2 cellular contexts compared by ENCODE assay signal in the genomic region with DNA sequence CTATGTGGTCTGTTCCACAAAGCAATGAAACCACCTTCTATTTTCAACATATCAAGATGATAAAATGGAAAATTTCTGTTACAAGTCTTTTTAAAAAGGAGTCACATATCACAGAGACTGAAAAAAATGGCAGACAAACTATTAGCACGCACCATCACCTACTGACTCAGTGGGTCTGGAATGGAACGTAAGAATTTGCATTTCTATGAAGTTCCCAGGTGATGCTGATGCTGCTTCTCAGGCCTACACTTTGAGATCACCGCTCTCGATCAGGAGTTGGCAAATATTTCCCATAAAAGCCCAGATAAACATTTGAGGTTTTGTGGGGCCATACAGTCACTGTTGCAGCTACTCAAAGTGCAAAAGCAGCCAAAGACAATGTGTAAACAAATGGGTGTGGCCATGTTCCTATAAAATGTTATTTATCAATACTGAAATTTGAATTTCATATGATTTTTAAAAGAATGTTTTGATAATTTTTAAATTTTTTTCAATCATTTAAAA.
TF ChIP-seq lines count a peak whose summit lies in the region.

No MANE protein-coding gene starts in this region.

TF ChIP-seq in A549, 52 proteins besides CTCF, POLR2A, EP300 and RAD21 (continued from another document):
- TF ChIP-seq RNF2 (IDR thresholded peaks at IDR 0.05; ENCODE audit: borderline replicate concordance, low read depth) (no peak), KDM5A (IDR thresholded peaks at IDR 0.05) (no peak), PHF8 (IDR thresholded peaks at IDR 0.05; ENCODE audit: borderline replicate concordance, low read depth) (no peak), ZC3H11A (IDR thresholded peaks at IDR 0.05) (no peak), ZFP36 (IDR thresholded peaks at IDR 0.05; ENCODE audit: borderline replicate concordance, partially characterized antibody) (no peak), TFCP2L1 (CRISPR knock-in tag; IDR thresholded peaks at IDR 0.05) (no peak)
- TF ChIP-seq, protein P1, sequence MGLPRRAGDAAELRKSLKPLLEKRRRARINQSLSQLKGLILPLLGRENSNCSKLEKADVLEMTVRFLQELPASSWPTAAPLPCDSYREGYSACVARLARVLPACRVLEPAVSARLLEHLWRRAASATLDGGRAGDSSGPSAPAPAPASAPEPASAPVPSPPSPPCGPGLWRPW (IDR thresholded peaks at IDR 0.05): no peak

TF ChIP-seq in GM23338, 12 proteins besides CTCF, POLR2A, EP300 and RAD21 (continued from another document):
- no peak for TF ChIP-seq REST (IDR thresholded peaks at IDR 0.05; ENCODE audit: unreplicated experiment)
- no peak for TF ChIP-seq STAT1 (IDR thresholded peaks at IDR 0.05; ENCODE audit: unreplicated experiment)
TF ChIP-seq in GM23338: peak in this region for 0.
